Comparison of ENCODE assay signal across 17 cellular contexts in the genomic region with DNA sequence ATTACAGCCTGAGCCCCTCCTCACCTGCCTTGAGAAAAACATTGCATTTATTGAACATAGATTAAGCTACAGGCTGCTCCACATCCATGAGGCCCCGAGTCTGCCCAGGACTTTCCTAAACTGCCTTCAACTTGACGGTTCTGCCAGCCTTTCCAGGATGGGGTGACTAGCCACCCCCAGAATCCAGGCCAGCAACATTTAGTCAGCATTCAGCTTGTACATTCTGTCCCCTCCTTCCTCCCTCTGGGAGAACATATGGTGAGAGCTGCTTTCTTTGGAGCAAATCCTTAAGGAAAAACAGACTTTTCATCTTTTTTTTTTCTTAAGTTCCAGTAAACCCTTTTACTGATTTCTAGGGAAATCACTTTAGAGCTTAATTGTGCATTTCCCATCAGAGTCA.
A peak's percentile ranks its signal among the peaks of the same experiment; 100 is the strongest.
DNase-seq lines count a peak whose midpoint lies in the region; ATAC-seq and TF ChIP-seq lines count a peak whose summit lies in the region.
"Had no signal": no experiment of that assay in that cellular context is flagged by ENCODE, and none has a peak within 500 bp of the region (broad histone marks: within the 10 kb centered on the region; RNA-seq: fewer than 3 reads in every experiment).

No MANE protein-coding gene starts in this region.

- H3K4me1 ChIP-seq in hepatocyte (ENCODE audit: insufficient read depth) (peaks cover 13% of the 10 kb centered on the region), osteoblast (ENCODE audit: insufficient read depth, low read length) (no peaks in the 10 kb centered on the region), thoracic aorta (ENCODE audit: control insufficient read depth in 1 of 2, low read depth in 2 of 2) (peaks cover 20 to 43% of the 10 kb centered on the region in 2 donors)
- H3K4me1 ChIP-seq: colonic mucosa had no signal

- TF ChIP-seq CTCF in hepatocyte (IDR thresholded peaks at IDR 0.05; ENCODE audit: poor library complexity), result no peak
- TF ChIP-seq CTCF in osteoblast (IDR thresholded peaks at IDR 0.05; ENCODE audit: extremely low read depth, low read depth, low read length), result no peak
- no peak for TF ChIP-seq CTCF in thoracic aorta (IDR thresholded peaks at IDR 0.05)

- no peaks in the 10 kb centered on the region for H3K36me3 ChIP-seq in hepatocyte (replicated peaks; ENCODE audit: insufficient read depth, low read depth)
- H3K36me3 ChIP-seq in osteoblast (ENCODE audit: insufficient read depth, low read length), result no peaks in the 10 kb centered on the region
- no peaks in the 10 kb centered on the region for H3K36me3 ChIP-seq in thoracic aorta
- H3K36me3 ChIP-seq: colonic mucosa had no signal

- H3K27ac ChIP-seq in hepatocyte, result peak overlapping the region; percentile 62
- no peak overlapping the region for H3K27ac ChIP-seq in osteoblast (ENCODE audit: low read depth, low read length)
- peak overlapping the region; percentile 19 to 40 for H3K27ac ChIP-seq in thoracic aorta
- H3K27ac ChIP-seq: 22Rv1, colonic mucosa, KMS-11 had no signal

- H3K4me3 ChIP-seq in hepatocyte, result no peak overlapping the region
- H3K4me3 ChIP-seq in osteoblast (ENCODE audit: insufficient read depth, low read length), result no peak overlapping the region
- H3K4me3 ChIP-seq in thoracic aorta, result no peak overlapping the region
- H3K4me3 ChIP-seq: colonic mucosa had no signal

- H2AFZ ChIP-seq in hepatocyte, result no peak overlapping the region
- H2AFZ ChIP-seq in osteoblast (ENCODE audit: low read length), result no peak overlapping the region

- H3K79me2 ChIP-seq in hepatocyte, result no peaks in the 10 kb centered on the region
- H3K79me2 ChIP-seq in osteoblast (ENCODE audit: insufficient read depth, low read length), result no peaks in the 10 kb centered on the region

- ATAC-seq in thoracic aorta (ENCODE audit: insufficient number of reproducible peaks, low FRiP score, low read depth) (no peak), GM19467 (IDR thresholded peaks at IDR 0.05; ENCODE audit: unreplicated experiment) (no peak)

- H3K4me2 ChIP-seq in hepatocyte (no peak overlapping the region), osteoblast (ENCODE audit: insufficient read depth, low read length) (no peak overlapping the region)
- H3K4me2 ChIP-seq: KMS-11, SK-N-SH had no signal

- no peaks in the 10 kb centered on the region for H3K9me3 ChIP-seq in hepatocyte (ENCODE audit: low read depth)
- H3K9me3 ChIP-seq in osteoblast (ENCODE audit: low read depth, low read length), result no peaks in the 10 kb centered on the region
- no peaks in the 10 kb centered on the region for H3K9me3 ChIP-seq in thoracic aorta
- H3K9me3 ChIP-seq: colonic mucosa, SK-N-SH had no signal

- DNase-seq in NCI-H2171 treated with DMSO at 0.1 percent for 48 hours (lab: John Stamatoyannopoulos, UW) (peak; percentile 19), NCI-H2171 (lab: John Stamatoyannopoulos, UW) (no peak), hepatocyte (ENCODE audit: low spot score) (no peak), osteoblast (ENCODE audit: insufficient read length, low spot score, missing footprints) (peak; percentile 76), thoracic aorta (ENCODE audit: low spot score) (no peak), SKM-1 (lab: John Stamatoyannopoulos, UW; ENCODE audit: unreplicated experiment) (no peak), kidney glomerular epithelial cell (lab: John Stamatoyannopoulos, UW) (no peak)
- DNase-seq: activated gamma-delta T cell treated with Interleukin-2 at 50 U/mL for 16 hours; colonic mucosa; DMS79; HFFc6; NCI-H1694 treated with DMSO at 0.1 percent for 48 hours; SK-N-SH; stimulated activated CD4-positive, alpha-beta T cell treated with anti-CD3 and anti-CD28 coated beads, Interleukin-4, amount 100 ng/mL, for 4 hours had no signal

- H3K27me3 ChIP-seq in hepatocyte (no peaks in the 10 kb centered on the region), osteoblast (ENCODE audit: insufficient read depth, low read length) (peaks cover 3% of the 10 kb centered on the region), thoracic aorta (replicated peaks; ENCODE audit: insufficient read depth) (no peaks in the 10 kb centered on the region)
- H3K27me3 ChIP-seq: colonic mucosa had no signal

- no peaks in the 10 kb centered on the region for H3K9me2 ChIP-seq in hepatocyte (replicated peaks; ENCODE audit: insufficient read depth)
- H3K9me2 ChIP-seq: SK-N-SH had no signal

- no peaks in the 10 kb centered on the region for H4K20me1 ChIP-seq in hepatocyte (ENCODE audit: insufficient read depth, poor library complexity, severe bottlenecking)
- H4K20me1 ChIP-seq in osteoblast (ENCODE audit: insufficient read depth, low read length), result no peaks in the 10 kb centered on the region

- 57% methylated on average over 2 of the region's 2 CpGs for WGBS in hepatocyte (ENCODE audit: low lambda C conversion rate, missing lambda C conversion rate)

Comparison
In these comparisons a context has a peak if more than half of its experiments do, and no peak if none do; other contexts are left out.
1. DNase-seq: peak in NCI-H2171 treated with DMSO at 0.1 percent for 48 hours (single experiment) and osteoblast (single experiment); none in NCI-H2171 (single experiment), hepatocyte (single experiment), thoracic aorta (single experiment), SKM-1 (single experiment) and kidney glomerular epithelial cell (single experiment).